In the genomic region with DNA sequence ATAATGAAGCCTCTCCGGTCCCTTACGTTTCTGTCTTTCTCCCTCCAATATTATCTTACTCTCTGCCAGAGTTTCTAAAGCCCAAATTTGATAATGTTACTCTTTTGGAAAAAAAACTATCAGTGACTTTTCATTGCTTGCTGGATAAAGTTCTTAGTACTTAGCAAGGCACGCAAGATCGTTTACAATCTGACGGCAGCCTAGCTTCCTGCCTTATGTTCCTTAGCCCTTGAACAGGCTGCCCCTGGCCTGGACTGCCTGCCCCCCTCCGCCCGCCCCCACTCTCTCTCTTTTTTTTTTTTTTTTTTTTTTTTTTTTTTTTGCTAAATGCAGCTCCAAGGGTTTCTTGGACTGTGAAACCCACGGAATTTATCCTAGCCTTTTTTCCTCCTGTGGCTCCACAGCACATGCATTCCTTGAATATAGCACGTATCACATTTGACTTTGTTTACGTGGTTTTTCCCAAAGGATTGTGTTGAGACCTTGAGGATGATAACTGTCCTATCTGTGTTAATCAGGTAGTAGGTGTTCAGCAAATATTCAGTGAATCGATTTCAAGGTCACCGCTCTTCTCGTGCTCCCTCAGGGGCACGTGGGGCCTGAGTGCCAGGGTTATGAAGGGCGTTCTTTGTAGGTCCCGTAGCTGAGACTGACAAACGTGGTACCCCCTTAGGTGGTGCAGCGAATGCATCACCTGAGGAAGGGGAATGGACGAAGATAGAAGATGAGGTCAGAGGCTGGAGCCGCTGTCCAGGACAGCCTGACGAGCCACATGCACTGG, we compare ENCODE assay signal across 11 cellular contexts.
DNase-seq lines count a peak whose midpoint lies in the region; ATAC-seq and TF ChIP-seq lines count a peak whose summit lies in the region.
"Had no signal": no experiment of that assay in that cellular context is flagged by ENCODE, and none has a peak within 500 bp of the region (broad histone marks: within the 10 kb centered on the region; RNA-seq: fewer than 3 reads in every experiment).

No MANE protein-coding gene starts in this region.

- in situ Hi-C loops in brain microvascular endothelial cell (cut with HindIII; ENCODE audit: low pct_ligation_motif_present, low sequenced_read_pairs) = no loop called here

- H3K9me3 ChIP-seq in BLaER1 treated with 17β-estradiol and CSF1 and Interleukin-3, amounts not matched to agents 10 nM and 100 nM (replicated peaks in 1 of 11) = peaks cover 0 to 13% (median 5%) of the 10 kb centered on the region in 11 experiments; a peak in 6 of 22 replicates
- no peaks in the 10 kb centered on the region for H3K9me3 ChIP-seq in right cardiac atrium (ENCODE audit: control insufficient read depth, low read length)
- no peaks in the 10 kb centered on the region for H3K9me3 ChIP-seq in OCI-LY7 (ENCODE audit: low read length)
- H3K9me3 ChIP-seq: HAP-1 had no signal

- no peak overlapping the region for H3K4me3 ChIP-seq in BLaER1 treated with 17β-estradiol and CSF1 and Interleukin-3, amounts not matched to agents 10 nM and 100 nM
- H3K4me3 ChIP-seq in brain microvascular endothelial cell (ENCODE audit: low read depth, low read length) = no peak overlapping the region
- H3K4me3 ChIP-seq in right cardiac atrium (ENCODE audit: low read length) = no peak overlapping the region
- no peak overlapping the region for H3K4me3 ChIP-seq in OCI-LY7 (ENCODE audit: low read depth, low read length, poor library complexity, severe bottlenecking)
- H3K4me3 ChIP-seq: HAP-1 had no signal

- H3K4me1 ChIP-seq in BLaER1 treated with 17β-estradiol and CSF1 and Interleukin-3, amounts not matched to agents 10 nM and 100 nM = peaks cover 41 to 72% (median 62%) of the 10 kb centered on the region in 10 experiments
- H3K4me1 ChIP-seq in right cardiac atrium (ENCODE audit: control insufficient read depth, insufficient read depth, low read length) = no peaks in the 10 kb centered on the region
- H3K4me1 ChIP-seq in OCI-LY7 (ENCODE audit: insufficient read depth, low read length, poor library complexity, severe bottlenecking) = no peaks in the 10 kb centered on the region

- H4K20me1 ChIP-seq in BLaER1 treated with 17β-estradiol and CSF1 and Interleukin-3, amounts not matched to agents 10 nM and 100 nM = peaks cover 0 to 62% (median 0%) of the 10 kb centered on the region in 11 experiments; a peak in 2 of 22 replicates
- no peaks in the 10 kb centered on the region for H4K20me1 ChIP-seq in OCI-LY7 (ENCODE audit: insufficient read depth, low read length)

- H3K9ac ChIP-seq in BLaER1 treated with 17β-estradiol and CSF1 and Interleukin-3, amounts not matched to agents 10 nM and 100 nM = peak overlapping the region in 10 of 11 experiments; percentile 6 to 63 (median 45); a peak in 14 of 22 replicates

- POLR2A ChIA-PET in OCI-LY7 (lab: Charles Lee) = interaction anchor here (0.6 kb wide), 1 partner anchor 569 kb away, joined by 4 read pairs; no protein-coding TSS in a partner anchor

- 43% methylated on average over 21 of the region's 21 CpGs for WGBS in right cardiac atrium

- peak overlapping the region; percentile 38 to 74 (median 60) for H3K4me2 ChIP-seq in BLaER1 treated with 17β-estradiol and CSF1 and Interleukin-3, amounts not matched to agents 10 nM and 100 nM
- no peak overlapping the region for H3K4me2 ChIP-seq in OCI-LY7 (ENCODE audit: low read length)

- H3K9me2 ChIP-seq in OCI-LY7 (ENCODE audit: insufficient read depth, low read length) = no peaks in the 10 kb centered on the region

- no peak overlapping the region for H2AFZ ChIP-seq in OCI-LY7 (ENCODE audit: low read length)

- no peaks in the 10 kb centered on the region for H3K27me3 ChIP-seq in BLaER1 treated with 17β-estradiol and CSF1 and Interleukin-3, amounts not matched to agents 10 nM and 100 nM
- no peaks in the 10 kb centered on the region for H3K27me3 ChIP-seq in brain microvascular endothelial cell (replicated peaks)
- H3K27me3 ChIP-seq in right cardiac atrium (ENCODE audit: control insufficient read depth, insufficient read depth) = no peaks in the 10 kb centered on the region

- CTCF ChIA-PET in OCI-LY7 (lab: Charles Lee; ENCODE audit: unreplicated experiment) = no interaction called here

- no peaks in the 10 kb centered on the region for H3K79me2 ChIP-seq in OCI-LY7 (ENCODE audit: insufficient read depth, low read depth, low read length)

- H3K36me3 ChIP-seq in BLaER1 treated with 17β-estradiol and CSF1 and Interleukin-3, amounts not matched to agents 10 nM and 100 nM = peaks cover 0 to 2% (median 0%) of the 10 kb centered on the region in 11 experiments; a peak in 1 of 22 replicates
- H3K36me3 ChIP-seq in brain microvascular endothelial cell (replicated peaks) (no peaks in the 10 kb centered on the region), OCI-LY7 (ENCODE audit: insufficient read depth, low read length) (no peaks in the 10 kb centered on the region)
- H3K36me3 ChIP-seq: HAP-1 had no signal

- intact Hi-C loops in right cardiac atrium (cut with DNase I) = no loop called here
- intact Hi-C loops in OCI-LY7 (cut with micrococcal nuclease; ENCODE audit: unreplicated experiment) = no loop called here

- DNase-seq in brain microvascular endothelial cell (no peak), right cardiac atrium (no peak), pulmonary artery endothelial cell (ENCODE audit: low read depth, low spot score) (peak; percentile 20), OCI-LY7 (ENCODE audit: low spot score) (no peak), DMS 273 treated with DMSO at 0.1 percent for 48 hours (lab: John Stamatoyannopoulos, UW) (no peak)
- DNase-seq in stimulated activated CD4-positive, alpha-beta T cell treated with anti-CD3 and anti-CD28 coated beads, Interleukin-1b, Interleukin-23, amount 100 ng/mL, for 48 hours = no peak
- DNase-seq: activated T-cell treated with anti-CD3 and anti-CD28 coated beads, Interleukin-2, amount 50 U/mL, for 24 hours; foreskin melanocyte had no signal

- peak overlapping the region in 9 of 11 experiments; percentile 14 to 61 (median 54); a peak in 15 of 22 replicates for H3K27ac ChIP-seq in BLaER1 treated with 17β-estradiol and CSF1 and Interleukin-3, amounts not matched to agents 10 nM and 100 nM
- H3K27ac ChIP-seq in brain microvascular endothelial cell (peak overlapping the region; percentile 13), right cardiac atrium (ENCODE audit: low read length) (peak overlapping the region; percentile 50), OCI-LY7 (ENCODE audit: low read depth, low read length, poor library complexity, severe bottlenecking) (no peak overlapping the region)

- no peak for TF ChIP-seq CTCF in brain microvascular endothelial cell (IDR thresholded peaks at IDR 0.05; ENCODE audit: low read depth, low read length, missing control alignments)
- TF ChIP-seq CTCF in OCI-LY7 (conservative IDR thresholded peaks at IDR 0.05; ENCODE audit: low read length) = no peak

- ATAC-seq in right cardiac atrium (peak; percentile 75 to 84), HG03469 (IDR thresholded peaks at IDR 0.05; ENCODE audit: unreplicated experiment) (no peak)

- no TSS peak for BruUV-seq in OCI-LY7 (replicated peaks; lab: Mats Ljungman, UMichigan)
